Comparison of ENCODE assay signal across 9 cellular contexts in genomic region chr2:64203131-64204005, GRCh38. TPM values are rescaled to one million over a fixed set of nuclear protein-coding genes. Genes with fewer than 3 reads are reported as not detected.
DNase-seq lines count a peak whose midpoint lies in the region; ATAC-seq, FAIRE-seq and TF ChIP-seq lines count a peak whose summit lies in the region.
"Had no signal": no experiment of that assay in that cellular context is flagged by ENCODE, and none has a peak within 500 bp of the region (broad histone marks: within the 10 kb centered on the region; RNA-seq: fewer than 3 reads in every experiment).

No MANE protein-coding gene starts in this region.

- TF ChIP-seq CTCF in astrocyte of the spinal cord (IDR thresholded peaks at IDR 0.05; ENCODE audit: low read depth, low read length) = no peak
- TF ChIP-seq CTCF in lower lobe of right lung (IDR thresholded peaks at IDR 0.05) = no peak

- no peak for FAIRE-seq in urothelium cell line (lab: Jason Lieb, UNC)
- FAIRE-seq: G401.6 had no signal

- in situ Hi-C loops in astrocyte of the spinal cord (cut with HindIII; ENCODE audit: low sequenced_read_pairs) = no loop called here

- H3K9me3 ChIP-seq in lower lobe of right lung = no peaks in the 10 kb centered on the region

- DNase-seq in activated naive CD4-positive, alpha-beta T cell treated with anti-CD3 and anti-CD28 coated beads, Interleukin-2, amount 50 U/mL, for 16 hours = no peak
- peak; percentile 55 for DNase-seq in astrocyte of the spinal cord (ENCODE audit: low read depth, low spot score)
- no peak for DNase-seq in lower lobe of right lung
- peak; percentile 66 for DNase-seq in urothelium cell line (ENCODE audit: low spot score)
- DNase-seq in NCI-H345 treated with DMSO at 0.1 percent for 48 hours (lab: John Stamatoyannopoulos, UW; ENCODE audit: unreplicated experiment) = no peak
- no peak for DNase-seq in OCI-M1 (lab: John Stamatoyannopoulos, UW)

- no peaks in the 10 kb centered on the region for H3K36me3 ChIP-seq in lower lobe of right lung

- H3K4me3 ChIP-seq in astrocyte of the spinal cord (ENCODE audit: low read depth, low read length) = no peak overlapping the region
- peak overlapping the region; percentile 27 for H3K4me3 ChIP-seq in lower lobe of right lung

- ATAC-seq in lower lobe of right lung = peak; percentile 13 to 55
- no peak for ATAC-seq in GM21526 (IDR thresholded peaks at IDR 0.05; ENCODE audit: low FRiP score, unreplicated experiment)

- H3K4me1 ChIP-seq in lower lobe of right lung = peaks cover 35% of the 10 kb centered on the region

- H3K4me1 Mint-ChIP-seq in activated naive CD4-positive, alpha-beta T cell treated with anti-CD3 and anti-CD28 coated beads, Interleukin-2, amount 50 U/mL, for 24 hours = peaks cover 83% of the 10 kb centered on the region

- peak overlapping the region; percentile 87 for H3K27ac ChIP-seq in lower lobe of right lung

- peak overlapping the region; percentile 85 for H3K4me3 Mint-ChIP-seq in activated naive CD4-positive, alpha-beta T cell treated with anti-CD3 and anti-CD28 coated beads, Interleukin-2, amount 50 U/mL, for 24 hours

- no peaks in the 10 kb centered on the region for H3K27me3 ChIP-seq in lower lobe of right lung (ENCODE audit: low read depth)

- H3K9me3 Mint-ChIP-seq in activated naive CD4-positive, alpha-beta T cell treated with anti-CD3 and anti-CD28 coated beads, Interleukin-2, amount 50 U/mL, for 24 hours = peaks cover 9% of the 10 kb centered on the region

- no peaks in the 10 kb centered on the region for H3K27me3 Mint-ChIP-seq in activated naive CD4-positive, alpha-beta T cell treated with anti-CD3 and anti-CD28 coated beads, Interleukin-2, amount 50 U/mL, for 24 hours

- intact Hi-C loops in lower lobe of right lung (cut with DNase I) = no loop called here

- peak overlapping the region; percentile 96 for H3K27ac Mint-ChIP-seq in activated naive CD4-positive, alpha-beta T cell treated with anti-CD3 and anti-CD28 coated beads, Interleukin-2, amount 50 U/mL, for 24 hours

- H3K36me3 Mint-ChIP-seq in activated naive CD4-positive, alpha-beta T cell treated with anti-CD3 and anti-CD28 coated beads, Interleukin-2, amount 50 U/mL, for 24 hours = peaks cover 5% of the 10 kb centered on the region

RNA-seq across cellular contexts. Expression of gene PELI1, which starts 59.1 kb away (rescaled TPM):
- 34.1 TPM for total RNA-seq in lower lobe of right lung

Comparison
In these comparisons a context has a peak if more than half of its experiments do, and no peak if none do; other contexts are left out.
1. DNase-seq: peak in astrocyte of the spinal cord (single experiment) and urothelium cell line (single experiment); none in activated naive CD4-positive, alpha-beta T cell treated with anti-CD3 and anti-CD28 coated beads, Interleukin-2, amount 50 U/mL, for 16 hours (single experiment), lower lobe of right lung (single experiment), NCI-H345 treated with DMSO at 0.1 percent for 48 hours (single experiment) and OCI-M1 (single experiment).